8 cellular contexts compared by ENCODE assay signal in the genomic region with DNA sequence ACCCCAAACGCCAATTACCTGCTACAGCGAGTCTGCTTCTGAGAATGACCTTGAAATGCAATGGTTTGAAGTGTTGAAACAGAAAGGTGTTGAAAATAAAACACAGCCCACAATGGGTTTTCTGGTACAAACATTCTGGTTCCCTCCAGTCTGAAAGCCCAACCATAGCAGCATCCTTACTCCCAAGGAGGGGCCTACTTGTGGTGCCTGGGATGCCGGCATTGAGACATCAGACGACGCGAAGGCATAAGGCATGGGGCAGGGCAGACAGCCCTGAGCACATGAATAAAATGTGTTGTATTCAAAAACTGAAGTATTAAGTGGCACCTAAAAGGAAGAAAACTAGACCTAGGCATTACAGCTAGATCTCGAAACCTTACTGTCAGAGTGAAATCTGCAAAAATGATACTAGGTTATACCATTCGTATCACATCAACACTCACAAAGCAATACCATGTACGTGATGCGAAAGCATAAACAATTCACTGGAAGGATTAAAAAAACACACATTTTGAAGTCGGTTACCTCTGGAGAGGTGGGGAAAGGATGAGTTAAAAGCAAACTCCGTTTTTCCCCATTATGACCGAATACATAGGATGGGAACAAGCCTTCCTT. TPM values are rescaled to one million over a fixed set of nuclear protein-coding genes. Genes with fewer than 3 reads are reported as not detected.
A peak's percentile ranks its signal among the peaks of the same experiment; 100 is the strongest.
DNase-seq lines count a peak whose midpoint lies in the region; ATAC-seq and TF ChIP-seq lines count a peak whose summit lies in the region.

No MANE protein-coding gene starts in this region.

- peaks cover 12% of the 10 kb centered on the region; the same call in 1 of the 2 replicates for H3F3A ChIP-seq in GM23248 (ENCODE audit: insufficient read depth)

- H3K9ac ChIP-seq in GM23248 (peak overlapping the region; percentile 92), iPS-20b (ENCODE audit: low read depth, low read length) (peak overlapping the region; percentile 90)

- no peak for ATAC-seq in GM19467 (IDR thresholded peaks at IDR 0.05; ENCODE audit: unreplicated experiment)

- H3K9me3 Mint-ChIP-seq in activated naive CD4-positive, alpha-beta T cell treated with anti-CD3 and anti-CD28 coated beads, Interleukin-2, amount 50 U/mL, for 24 hours = no peaks in the 10 kb centered on the region

- TF ChIP-seq CTCF in AG04449 (IDR thresholded peaks at IDR 0.05; ENCODE audit: insufficient read depth, low read length, missing control alignments) (no peak), GM20000 (IDR thresholded peaks at IDR 0.05; ENCODE audit: extremely low read depth, missing control alignments) (no peak)

- H3K27ac ChIP-seq in GM23248 = peak overlapping the region; percentile 89
- H3K27ac ChIP-seq in iPS-20b (ENCODE audit: low read length) = peak overlapping the region; percentile 55
- peak overlapping the region; percentile 59 for H3K27ac ChIP-seq in substantia nigra (ENCODE audit: low read depth, low read length, poor library complexity, severe bottlenecking)

- H2AFZ ChIP-seq in GM23248 = peak overlapping the region; percentile 91

- H3K27ac Mint-ChIP-seq in activated naive CD4-positive, alpha-beta T cell treated with anti-CD3 and anti-CD28 coated beads, Interleukin-2, amount 50 U/mL, for 24 hours = peak overlapping the region; percentile 96

- no peaks in the 10 kb centered on the region for H3K9me2 ChIP-seq in GM23248 (ENCODE audit: insufficient read depth)

- DNase-seq in AG04449 (ENCODE audit: low read depth, low spot score) = no peak
- DNase-seq in GM23248 = peak; percentile 60
- no peak for DNase-seq in substantia nigra (lab: John Stamatoyannopoulos, UW)
- no peak for DNase-seq in GM20000 (ENCODE audit: low spot score)
- no peak for DNase-seq in GM19238 (ENCODE audit: insufficient read length, low spot score)

- 5 to 6% methylated on average over 13 of the region's 13 CpGs for WGBS in GM23248 (ENCODE audit: low coverage in 1 of 2, low lambda C conversion rate in 2 of 2, missing lambda C conversion rate in 2 of 2), 2 experiments

- peaks cover 28% of the 10 kb centered on the region for H3K4me1 ChIP-seq in GM23248 (ENCODE audit: insufficient read depth)
- peaks cover 4% of the 10 kb centered on the region; the same call in 1 of the 2 replicates for H3K4me1 ChIP-seq in iPS-20b (ENCODE audit: insufficient read depth, low read length)

- no peaks in the 10 kb centered on the region for H3K27me3 Mint-ChIP-seq in activated naive CD4-positive, alpha-beta T cell treated with anti-CD3 and anti-CD28 coated beads, Interleukin-2, amount 50 U/mL, for 24 hours

- H3K36me3 Mint-ChIP-seq in activated naive CD4-positive, alpha-beta T cell treated with anti-CD3 and anti-CD28 coated beads, Interleukin-2, amount 50 U/mL, for 24 hours = peaks cover 13% of the 10 kb centered on the region

- H3K4me3 Mint-ChIP-seq in activated naive CD4-positive, alpha-beta T cell treated with anti-CD3 and anti-CD28 coated beads, Interleukin-2, amount 50 U/mL, for 24 hours = peak overlapping the region; percentile 96

- H3K27me3 ChIP-seq in GM23248 (replicated peaks; ENCODE audit: insufficient read depth) (no peaks in the 10 kb centered on the region), iPS-20b (ENCODE audit: insufficient read depth, low read length) (no peaks in the 10 kb centered on the region)

- H4K20me1 ChIP-seq in GM23248 (ENCODE audit: insufficient read depth) = peaks cover 5% of the 10 kb centered on the region; the same call in 1 of the 2 replicates

- H3K4me3 ChIP-seq in AG04449 (ENCODE audit: low read depth, low read length) (peak overlapping the region; percentile 90), GM23248 (peak overlapping the region; percentile 92), iPS-20b (ENCODE audit: low read length) (peak overlapping the region; percentile 99)

- H3K4me2 ChIP-seq in GM23248 (ENCODE audit: unreplicated experiment) = peak overlapping the region; percentile 95

- in situ Hi-C loops in GM23248 (cut with MboI) = no loop called here

- peaks cover 93% of the 10 kb centered on the region for H3K79me2 ChIP-seq in GM23248 (ENCODE audit: insufficient read depth)

- CTCF ChIA-PET in AG04449 (lab: Yijun Ruan, JAX) = interaction anchor here (1.0 to 1.2 kb wide), 2 partner anchors 15 to 119 kb away, joined by 3 to 4 read pairs; no protein-coding TSS in a partner anchor

- H3K9me3 ChIP-seq in GM23248 (ENCODE audit: low read depth) = no peaks in the 10 kb centered on the region
- H3K9me3 ChIP-seq in iPS-20b (ENCODE audit: insufficient read depth, low read depth, low read length) = no peaks in the 10 kb centered on the region

- POLR2A ChIA-PET in AG04449 (lab: Yijun Ruan, JAX) = no interaction called here

- H3K36me3 ChIP-seq in GM23248 (ENCODE audit: low read depth) (peaks cover 34% of the 10 kb centered on the region), iPS-20b (ENCODE audit: insufficient read depth, low read depth, low read length) (peaks cover 47% of the 10 kb centered on the region)

- peaks cover 54% of the 10 kb centered on the region for H3K4me1 Mint-ChIP-seq in activated naive CD4-positive, alpha-beta T cell treated with anti-CD3 and anti-CD28 coated beads, Interleukin-2, amount 50 U/mL, for 24 hours

RNA-seq across cellular contexts. Expression of a gene that starts 0.8 kb away (rescaled TPM):
- 57.0 and 76.8 TPM in 2 replicates for total RNA-seq in GM23248 (2014; rRNA removed; shearing (Covaris generic))
- 47.8 and 49.6 TPM in 2 replicates for polyA plus RNA-seq in GM23248 (2016; fragmentation: Nextera tagmentation; extraction: Ambion mirVana)

RNA-seq across cellular contexts. Expression of a gene that starts 1.0 kb away (rescaled TPM):
- 59.1 and 70.8 TPM in 2 replicates for total RNA-seq in GM23248 (2014; rRNA removed; shearing (Covaris generic))
- polyA plus RNA-seq in GM23248 (2016; fragmentation: Nextera tagmentation; extraction: Ambion mirVana) = 97.6 and 101 TPM in 2 replicates

RNA-seq across cellular contexts. Expression of a gene that starts 25.0 kb away (rescaled TPM):
- total RNA-seq in GM23248 (2014; rRNA removed; shearing (Covaris generic)) = 205 and 212 TPM in 2 replicates
- polyA plus RNA-seq in GM23248 (2016; fragmentation: Nextera tagmentation; extraction: Ambion mirVana) = 26.6 and 27.3 TPM in 2 replicates
